ENCODE assay signal across 9 cellular contexts in the genomic region with DNA sequence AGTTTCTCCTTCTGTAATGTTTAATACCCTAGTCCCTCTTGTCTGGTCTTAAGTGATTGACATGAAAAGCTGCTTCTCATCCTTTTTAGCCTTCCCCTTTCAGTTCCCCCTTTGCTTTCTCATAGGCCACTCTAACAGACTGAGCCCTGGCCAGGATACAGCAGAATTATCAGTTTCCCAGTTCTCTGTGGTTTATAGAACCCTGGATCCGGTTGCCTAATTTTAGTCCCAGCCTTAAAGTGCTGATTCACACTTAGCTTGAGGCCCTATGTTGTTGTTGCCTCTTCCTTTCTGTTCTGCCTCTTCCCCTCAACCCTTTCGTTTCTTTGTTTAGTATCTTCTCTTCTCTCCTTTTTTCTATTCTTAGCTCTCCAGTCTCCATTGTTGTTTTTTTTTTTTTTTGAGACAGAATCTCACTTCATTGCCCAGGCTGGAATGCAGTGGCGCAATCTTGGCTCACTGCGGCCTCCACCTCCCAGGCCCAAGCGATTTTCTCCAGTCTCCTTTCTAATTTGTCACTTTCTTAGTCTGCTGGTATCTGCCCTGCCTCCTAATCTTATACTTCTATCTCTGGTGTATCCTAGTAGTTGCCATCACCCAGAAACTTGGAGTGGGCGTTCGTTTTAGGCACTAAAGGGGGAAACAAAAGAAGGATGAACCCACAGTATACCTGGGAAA. TPM values are rescaled to one million over a fixed set of nuclear protein-coding genes. Genes with fewer than 3 reads are reported as not detected.
DNase-seq lines count a peak whose midpoint lies in the region; ATAC-seq, FAIRE-seq and TF ChIP-seq lines count a peak whose summit lies in the region.
"Had no signal": no experiment of that assay in that cellular context is flagged by ENCODE, and none has a peak within 500 bp of the region (broad histone marks: within the 10 kb centered on the region; RNA-seq: fewer than 3 reads in every experiment).

No MANE protein-coding gene starts in this region.

- no peak overlapping the region for H3K23ac ChIP-seq in H9 (ENCODE audit: insufficient read length, low read depth, low read length)

- ATAC-seq in HG03469 (IDR thresholded peaks at IDR 0.05; ENCODE audit: unreplicated experiment), result no peak

- dilution Hi-C loops in endothelial cell of umbilical vein (cut with MboI; ENCODE audit: extremely low pct_ligation_motif_present, low sequenced_read_pairs), result no loop called here

- CTCF ChIA-PET in PC-9 (lab: Charles Lee) (interaction anchor here (0.6 to 0.7 kb wide), 2 partner anchors 13 to 56 kb away, joined by 4 to 11 read pairs; no protein-coding TSS in a partner anchor), endothelial cell of umbilical vein (lab: Charles Lee) (interaction anchor here (1.7 kb wide), 1 partner anchor 14 kb away, joined by 7 read pairs; no protein-coding TSS in a partner anchor)

- H3K9me3 ChIP-seq in H9 (ENCODE audit: control insufficient read depth, low read depth, low read length) (no peaks in the 10 kb centered on the region), PC-9 (ENCODE audit: insufficient read depth, low read depth) (no peaks in the 10 kb centered on the region), endothelial cell of umbilical vein (replicated peaks; ENCODE audit: control insufficient read depth, insufficient read depth, low read length) (no peaks in the 10 kb centered on the region), neural progenitor cell (ENCODE audit: low read depth) (no peaks in the 10 kb centered on the region)

- POLR2A ChIA-PET in PC-9 (lab: Charles Lee; ENCODE audit: unreplicated experiment), result interaction anchor here (0.6 to 0.7 kb wide), 3 partner anchors 8 to 1611 kb away, joined by 4 to 10 read pairs (median 4); no protein-coding TSS in a partner anchor
- POLR2A ChIA-PET in endothelial cell of umbilical vein (lab: Charles Lee), result no interaction called here

- H4K20me1 ChIP-seq in H9 (ENCODE audit: control insufficient read depth, insufficient read depth, insufficient read length) (no peaks in the 10 kb centered on the region), PC-9 (ENCODE audit: insufficient read depth) (no peaks in the 10 kb centered on the region), endothelial cell of umbilical vein (replicated peaks; ENCODE audit: control insufficient read depth, extremely low read depth, insufficient read depth, low read length) (no peaks in the 10 kb centered on the region), neural progenitor cell (ENCODE audit: low read depth) (no peaks in the 10 kb centered on the region)

- no peak overlapping the region for H3T11ph ChIP-seq in H9 (ENCODE audit: low read length)

- no peak overlapping the region for H3K14ac ChIP-seq in H9 (ENCODE audit: insufficient read depth, low read length)

- H3K9me2 ChIP-seq in PC-9 (ENCODE audit: insufficient read depth), result no peaks in the 10 kb centered on the region

- no peak overlapping the region for H2AFZ ChIP-seq in H9 (ENCODE audit: low read length)
- peak overlapping the region; percentile 71; the same call in 1 of the 2 replicates for H2AFZ ChIP-seq in PC-9
- peak overlapping the region; percentile 85 for H2AFZ ChIP-seq in endothelial cell of umbilical vein (ENCODE audit: low read depth, low read length)
- peak overlapping the region; percentile 13 for H2AFZ ChIP-seq in neural progenitor cell (replicated peaks)

- peaks cover 24 to 26% of the 10 kb centered on the region in 2 experiments for H3K4me1 Mint-ChIP-seq in H9
- peaks cover 10% of the 10 kb centered on the region for H3K4me1 Mint-ChIP-seq in neural progenitor cell

- DNase-seq in GM03348 (ENCODE audit: low spot score), result peak; percentile 79
- DNase-seq in H9, result no peak
- DNase-seq in PC-9, result peak; percentile 53
- peak; percentile 26 for DNase-seq in endothelial cell of umbilical vein (ENCODE audit: low read depth, low spot score)
- DNase-seq in neural progenitor cell (ENCODE audit: low spot score), result no peak
- no peak for DNase-seq in NCI-H2227 (lab: John Stamatoyannopoulos, UW; ENCODE audit: unreplicated experiment)
- no peak for DNase-seq in NCI-H748 (lab: John Stamatoyannopoulos, UW; ENCODE audit: unreplicated experiment)

- H3K4ac ChIP-seq in H9 (ENCODE audit: low read depth, low read length), result no peak overlapping the region

- H3K9me3 Mint-ChIP-seq in H9 (no peaks in the 10 kb centered on the region), neural progenitor cell (peaks cover 2% of the 10 kb centered on the region)

- no peak overlapping the region for H2BK5ac ChIP-seq in H9 (ENCODE audit: insufficient read length, low read length)

- peaks cover 47% of the 10 kb centered on the region for H3F3A ChIP-seq in PC-9 (ENCODE audit: insufficient read depth, low read depth)
- peaks cover 11% of the 10 kb centered on the region for H3F3A ChIP-seq in neural progenitor cell (ENCODE audit: low read depth)

- no peaks in the 10 kb centered on the region for H3K4me1 ChIP-seq in H9 (ENCODE audit: insufficient read depth, low read length)
- H3K4me1 ChIP-seq in PC-9 (replicated peaks; ENCODE audit: insufficient read depth), result peaks cover 53% of the 10 kb centered on the region
- no peaks in the 10 kb centered on the region for H3K4me1 ChIP-seq in endothelial cell of umbilical vein (ENCODE audit: control insufficient read depth, extremely low read depth, insufficient read depth, low read length)
- peaks cover 27% of the 10 kb centered on the region for H3K4me1 ChIP-seq in neural progenitor cell

- H3K4me3 Mint-ChIP-seq in H9 (no peak overlapping the region), neural progenitor cell (no peak overlapping the region)

- TF ChIP-seq POLR2A in endothelial cell of umbilical vein (IDR thresholded peaks at IDR 0.05; ENCODE audit: low read depth, low read length), result no peak

- H3K36me3 Mint-ChIP-seq in H9 (ENCODE audit: insufficient read depth in 1 of 3, low read depth in 3 of 3) (no peaks in the 10 kb centered on the region; a peak in 1 of 7 replicates), neural progenitor cell (no peaks in the 10 kb centered on the region)

- WGBS in H9 (ENCODE audit: extremely low coverage, insufficient read length, low lambda C conversion rate), result no CpG with 5 or more reads among the region's 7 CpGs

- H4K5ac ChIP-seq in H9 (ENCODE audit: insufficient read length, low read depth, low read length), result no peak overlapping the region

- H3K79me2 ChIP-seq in H9 (ENCODE audit: insufficient read depth, low read length) (no peaks in the 10 kb centered on the region), PC-9 (ENCODE audit: low read depth) (no peaks in the 10 kb centered on the region), endothelial cell of umbilical vein (ENCODE audit: control insufficient read depth, insufficient read depth, low read length) (no peaks in the 10 kb centered on the region), neural progenitor cell (ENCODE audit: low read depth) (no peaks in the 10 kb centered on the region)

- intact Hi-C loops in PC-9 (cut with micrococcal nuclease; ENCODE audit: unreplicated experiment), result loop anchor here (5.0 kb wide), 1 partner anchor 55 kb away; the partner anchor contains the start of gene SMAGP
- intact Hi-C loops in endothelial cell of umbilical vein (cut with micrococcal nuclease), result no loop called here

- no peaks in the 10 kb centered on the region for H3K9me1 ChIP-seq in endothelial cell of umbilical vein (replicated peaks; ENCODE audit: control insufficient read depth, extremely low read depth, insufficient read depth, low read length)

- no peak overlapping the region for H2AK5ac ChIP-seq in H9 (ENCODE audit: insufficient read length, low read length)

- no peaks in the 10 kb centered on the region for H3K79me1 ChIP-seq in H9 (ENCODE audit: insufficient read depth, low read depth, low read length, poor library complexity, severe bottlenecking)

- H3K4me3 ChIP-seq in PC-9 (no peak overlapping the region), endothelial cell of umbilical vein (replicated peaks in 1 of 3; ENCODE audit: insufficient read depth in 1 of 3, low read depth in 1 of 3, low read length in 3 of 3) (no peak overlapping the region), neural progenitor cell (no peak overlapping the region)

- H3K27me3 ChIP-seq in H9 (ENCODE audit: insufficient read depth, low read length) (no peaks in the 10 kb centered on the region), PC-9 (ENCODE audit: insufficient read depth, low read depth) (no peaks in the 10 kb centered on the region), endothelial cell of umbilical vein (ENCODE audit: control insufficient read depth in 2 of 2, insufficient read depth in 2 of 2, low read length in 2 of 2) (peaks cover 0 to under 1% of the 10 kb centered on the region in 2 experiments), neural progenitor cell (no peaks in the 10 kb centered on the region)

- BruUV-seq in PC-9 (replicated peaks; lab: Mats Ljungman, UMichigan) (no TSS peak), endothelial cell of umbilical vein (replicated peaks; lab: Mats Ljungman, UMichigan) (no TSS peak)

- H3K9ac ChIP-seq in H9 (ENCODE audit: extremely low read depth, insufficient read length, low read length), result no peak overlapping the region
- no peak overlapping the region for H3K9ac ChIP-seq in endothelial cell of umbilical vein (replicated peaks; ENCODE audit: extremely low read depth, insufficient read depth, low read length)
- H3K9ac ChIP-seq in neural progenitor cell, result no peak overlapping the region

- H3K23me2 ChIP-seq in H9 (ENCODE audit: insufficient read length, low read depth, low read length, poor library complexity, severe bottlenecking), result no peaks in the 10 kb centered on the region

- no peak overlapping the region for H2BK120ac ChIP-seq in H9 (ENCODE audit: low read depth, low read length, poor library complexity, severe bottlenecking)

- H3K56ac ChIP-seq in H9 (ENCODE audit: insufficient read length, low read depth, low read length), result no peak overlapping the region

- no peak overlapping the region for H3K27ac ChIP-seq in H9 (ENCODE audit: insufficient read length, low read depth, low read length)
- H3K27ac ChIP-seq in PC-9, result peak overlapping the region; percentile 72
- H3K27ac ChIP-seq in endothelial cell of umbilical vein (ENCODE audit: insufficient read depth, low read depth, low read length), result no peak overlapping the region
- peak overlapping the region; percentile 35 for H3K27ac ChIP-seq in neural progenitor cell

- H2BK20ac ChIP-seq in H9 (ENCODE audit: low read depth, low read length, poor library complexity, severe bottlenecking), result no peak overlapping the region

- H2BK15ac ChIP-seq in H9 (ENCODE audit: low read depth, low read length), result no peak overlapping the region

- TF ChIP-seq CTCF in H9 (conservative IDR thresholded peaks at IDR 0.05) (no peak), PC-9 (conservative IDR thresholded peaks at IDR 0.05) (no peak), endothelial cell of umbilical vein (IDR thresholded peaks at IDR 0.05; ENCODE audit: extremely low read depth in 1 of 2, insufficient read depth in 1 of 2, low read depth in 1 of 2, low read length in 2 of 2) (no peak), neural progenitor cell (IDR thresholded peaks at IDR 0.05) (no peak)

- no peak overlapping the region for H4K8ac ChIP-seq in H9 (replicated peaks; ENCODE audit: insufficient read length, low read depth, low read length)

- peak overlapping the region in 2 of 3 experiments; percentile 41 to 94; a peak in 4 of 7 replicates for H3K27ac Mint-ChIP-seq in H9
- H3K27ac Mint-ChIP-seq in neural progenitor cell, result peak overlapping the region; percentile 70

- H3K36me3 ChIP-seq in PC-9 (ENCODE audit: low read depth), result no peaks in the 10 kb centered on the region
- no peaks in the 10 kb centered on the region for H3K36me3 ChIP-seq in endothelial cell of umbilical vein (ENCODE audit: control insufficient read depth in 2 of 2, extremely low read depth in 1 of 2, insufficient read depth in 2 of 2, low read length in 2 of 2)
- H3K36me3 ChIP-seq in neural progenitor cell, result no peaks in the 10 kb centered on the region

- H4K91ac ChIP-seq in H9 (ENCODE audit: insufficient read length, low read depth, low read length), result no peak overlapping the region

- no peak overlapping the region for H3K18ac ChIP-seq in H9 (ENCODE audit: insufficient read length, low read depth, low read length)

- H3K27me3 Mint-ChIP-seq in H9 (ENCODE audit: low read depth) (no peaks in the 10 kb centered on the region; the same call in 1 of the 2 replicates), neural progenitor cell (ENCODE audit: insufficient read depth, low read depth) (peaks cover 2% of the 10 kb centered on the region)

- no peak overlapping the region for H2BK12ac ChIP-seq in H9 (ENCODE audit: insufficient read length, low read depth, low read length)

- FAIRE-seq in endothelial cell of umbilical vein (lab: Jason Lieb, UNC), result no peak

- H3K4me2 ChIP-seq in H9 (ENCODE audit: insufficient read depth, insufficient read length, low read length) (no peak overlapping the region), PC-9 (peak overlapping the region; percentile 51), endothelial cell of umbilical vein (ENCODE audit: insufficient read depth, low read length) (no peak overlapping the region), neural progenitor cell (no peak overlapping the region)

RNA-seq across cellular contexts. Expression of gene BIN2, which starts 2.9 kb away (rescaled TPM):
- total RNA-seq in H9 (2021), result not detected in 2 replicates
- total RNA-seq in PC-9 (2021), result not detected in 2 replicates
- not detected in 2 replicates for total RNA-seq in endothelial cell of umbilical vein
- polyA plus RNA-seq in endothelial cell of umbilical vein, result not detected in 2 replicates
- polyA plus RNA-seq in endothelial cell of umbilical vein (2011; cell fraction: cytosol; rRNA removed), result not detected in 2 replicates
- not detected in 2 replicates for polyA plus RNA-seq in endothelial cell of umbilical vein (2011; cell fraction: nucleus; rRNA removed)
- not detected in 2 replicates for polyA plus RNA-seq in endothelial cell of umbilical vein (2012)
- not detected in 2 replicates for polyA minus RNA-seq in endothelial cell of umbilical vein
- not detected for polyA minus RNA-seq in endothelial cell of umbilical vein (2011; cell fraction: cytosol; rRNA and poly(A)+ RNA removed)
- not detected in 2 replicates for polyA minus RNA-seq in endothelial cell of umbilical vein (2011; cell fraction: nucleus; rRNA and poly(A)+ RNA removed)
- total RNA-seq in neural progenitor cell (ENCODE audit: low replicate concordance), result 0.52 TPM in 1 of 2 replicates, not detected in the other
- total RNA-seq: pulmonary artery endothelial cell had no signal

RNA-seq across cellular contexts. Expression of gene CELA1, which starts 19.6 kb away (rescaled TPM):
- not detected in 2 replicates for total RNA-seq in H9 (2021)
- 0.58 TPM in 1 of 2 replicates, not detected in the other for total RNA-seq in PC-9 (2021)
- not detected in 2 replicates for total RNA-seq in endothelial cell of umbilical vein
- polyA plus RNA-seq in endothelial cell of umbilical vein, result not detected in 2 replicates
- not detected in 2 replicates for polyA plus RNA-seq in endothelial cell of umbilical vein (2011; cell fraction: cytosol; rRNA removed)
- not detected in 2 replicates for polyA plus RNA-seq in endothelial cell of umbilical vein (2011; cell fraction: nucleus; rRNA removed)
- polyA plus RNA-seq in endothelial cell of umbilical vein (2012), result not detected in 2 replicates
- polyA minus RNA-seq in endothelial cell of umbilical vein, result not detected in 2 replicates
- not detected for polyA minus RNA-seq in endothelial cell of umbilical vein (2011; cell fraction: cytosol; rRNA and poly(A)+ RNA removed)
- not detected in 2 replicates for polyA minus RNA-seq in endothelial cell of umbilical vein (2011; cell fraction: nucleus; rRNA and poly(A)+ RNA removed)
- not detected in 2 replicates for total RNA-seq in neural progenitor cell (ENCODE audit: low replicate concordance)
- total RNA-seq: pulmonary artery endothelial cell had no signal

RNA-seq across cellular contexts. Expression of gene SMAGP, which starts 56.7 kb away (rescaled TPM):
- total RNA-seq in H9 (2021), result 11.3 and 12.4 TPM in 2 replicates
- total RNA-seq in PC-9 (2021), result 36.3 and 42.9 TPM in 2 replicates
- total RNA-seq in endothelial cell of umbilical vein, result 26.2 and 29.1 TPM in 2 replicates
- polyA plus RNA-seq in endothelial cell of umbilical vein, result 17.3 and 21.4 TPM in 2 replicates
- 28.6 and 31.2 TPM in 2 replicates for polyA plus RNA-seq in endothelial cell of umbilical vein (2011; cell fraction: cytosol; rRNA removed)
- 14.3 and 15.7 TPM in 2 replicates for polyA plus RNA-seq in endothelial cell of umbilical vein (2011; cell fraction: nucleus; rRNA removed)
- polyA plus RNA-seq in endothelial cell of umbilical vein (2012), result 27.2 and 45.2 TPM in 2 replicates
- 13.6 and 14.7 TPM in 2 replicates for polyA minus RNA-seq in endothelial cell of umbilical vein
- polyA minus RNA-seq in endothelial cell of umbilical vein (2011; cell fraction: cytosol; rRNA and poly(A)+ RNA removed), result 10.1 TPM
- polyA minus RNA-seq in endothelial cell of umbilical vein (2011; cell fraction: nucleus; rRNA and poly(A)+ RNA removed), result 5.5 and 8.9 TPM in 2 replicates
- 19.0 and 24.3 TPM in 2 replicates for total RNA-seq in neural progenitor cell (ENCODE audit: low replicate concordance)

Comparison
In these comparisons a context has a peak if more than half of its experiments do, and no peak if none do; other contexts are left out.
1. DNase-seq: peak in GM03348 (single experiment), PC-9 (2 of 2) and endothelial cell of umbilical vein (single experiment); none in H9 (single experiment), neural progenitor cell (single experiment), NCI-H2227 (single experiment) and NCI-H748 (single experiment).
2. H3K27ac ChIP-seq: peak in PC-9 (single experiment) and neural progenitor cell (single experiment); none in H9 (single experiment) and endothelial cell of umbilical vein (single experiment).